ENCODE assay signal across 1 cellular context in genomic region chr11:60841797-60842687, GRCh38.
TF ChIP-seq lines count a peak whose summit lies in the region.

CCDC86 (plus strand) TSS chr11:60842113; CDS start chr11:60842125, 12 bp downstream.

TF ChIP-seq in HepG2, 621 proteins besides CTCF, POLR2A, EP300 and RAD21 (continued from another document and continues in another):
- TF ChIP-seq ZNF780A (CRISPR knock-in tag; IDR thresholded peaks at IDR 0.05) (no peak), ZNF264 (CRISPR knock-in tag; IDR thresholded peaks at IDR 0.05) (peak; percentile 63; the same call in 1 of the 2 replicates), SPEN (CRISPR knock-in tag; IDR thresholded peaks at IDR 0.05; ENCODE audit: low read depth) (peak; percentile 91), ZNF331 (CRISPR knock-in tag; IDR thresholded peaks at IDR 0.05) (peak; percentile 89), ZNF280B (CRISPR knock-in tag; IDR thresholded peaks at IDR 0.05; ENCODE audit: borderline replicate concordance) (peak; percentile 54; the same call in 1 of the 2 replicates), ATF6 (CRISPR knock-in tag; conservative IDR thresholded peaks at IDR 0.05) (no peak), SMARCE1 (IDR thresholded peaks at IDR 0.05; ENCODE audit: borderline replicate concordance) (no peak), MXD3 (CRISPR knock-in tag; IDR thresholded peaks at IDR 0.05) (peak; percentile 99), CCDC6 (CRISPR knock-in tag; IDR thresholded peaks at IDR 0.05) (peak; percentile 82; the same call in 1 of the 2 replicates), DPF2 (CRISPR knock-in tag; IDR thresholded peaks at IDR 0.05; ENCODE audit: borderline replicate concordance, low read depth) (no peak), ZNF674 (CRISPR knock-in tag; IDR thresholded peaks at IDR 0.05; ENCODE audit: low read depth) (no peak), GATA4 (IDR thresholded peaks at IDR 0.05; ENCODE audit: borderline replicate concordance, low read depth) (no peak), ZNF547 (CRISPR knock-in tag; IDR thresholded peaks at IDR 0.05) (peak; percentile 74), RNF219 (CRISPR knock-in tag; IDR thresholded peaks at IDR 0.05) (no peak), PRDM4 (CRISPR knock-in tag; IDR thresholded peaks at IDR 0.05; ENCODE audit: borderline replicate concordance) (no peak), ZSCAN31 (CRISPR knock-in tag; IDR thresholded peaks at IDR 0.05; ENCODE audit: low read depth) (peak; percentile 81; the same call in 1 of the 2 replicates), ZGPAT (CRISPR knock-in tag; IDR thresholded peaks at IDR 0.05) (peak; percentile 94), ZNF574 (CRISPR knock-in tag; IDR thresholded peaks at IDR 0.05) (peak; percentile 94), ZNF772 (CRISPR knock-in tag; IDR thresholded peaks at IDR 0.05) (peak; percentile 93), SKI (IDR thresholded peaks at IDR 0.05; ENCODE audit: partially characterized antibody) (peak; percentile 64), ZNF562 (CRISPR knock-in tag; IDR thresholded peaks at IDR 0.05; ENCODE audit: borderline replicate concordance) (no peak), ZNF660 (CRISPR knock-in tag; IDR thresholded peaks at IDR 0.05; ENCODE audit: borderline replicate concordance, low read depth) (no peak), PREB (CRISPR knock-in tag; IDR thresholded peaks at IDR 0.05) (no peak), ATF3 (CRISPR knock-in tag; IDR thresholded peaks at IDR 0.05) (0 out of 2 replicates have a peak, but pooled peaks have one; percentile 59), ZNF839 (CRISPR knock-in tag; IDR thresholded peaks at IDR 0.05; ENCODE audit: borderline replicate concordance) (no peak), SMC3 (IDR thresholded peaks at IDR 0.05; ENCODE audit: low read length) (no peak), ZNF564 (CRISPR knock-in tag; IDR thresholded peaks at IDR 0.05) (peak; percentile 72; the same call in 1 of the 2 replicates), ZMAT5 (CRISPR knock-in tag; IDR thresholded peaks at IDR 0.05; ENCODE audit: borderline replicate concordance, low read depth) (no peak), KLF9 (CRISPR knock-in tag; IDR thresholded peaks at IDR 0.05; ENCODE audit: low read depth) (no peak), ERF (CRISPR knock-in tag; IDR thresholded peaks at IDR 0.05) (peak; percentile 95), SATB2 (CRISPR knock-in tag; IDR thresholded peaks at IDR 0.05) (peak; percentile 90), SOX13 (IDR thresholded peaks at IDR 0.05) (no peak), SOX13 (CRISPR knock-in tag; conservative IDR thresholded peaks at IDR 0.05 in 1 of 2, IDR thresholded peaks at IDR 0.05 in 1 of 2) (peak in 1 of 2 experiments; percentile 73; a peak in 2 of 4 replicates), ZNF335 (CRISPR knock-in tag; IDR thresholded peaks at IDR 0.05) (0 out of 2 replicates have a peak, but pooled peaks have one; percentile 63), ZBTB44 (CRISPR knock-in tag; IDR thresholded peaks at IDR 0.05) (0 out of 2 replicates have a peak, but pooled peaks have one; percentile 18), KLF11 (CRISPR knock-in tag; IDR thresholded peaks at IDR 0.05) (peak; percentile 84; the same call in 1 of the 2 replicates), ZSCAN20 (CRISPR knock-in tag; IDR thresholded peaks at IDR 0.05; ENCODE audit: borderline replicate concordance) (no peak), ZIK1 (CRISPR knock-in tag; IDR thresholded peaks at IDR 0.05; ENCODE audit: borderline replicate concordance, low read depth) (no peak), SAFB2 (CRISPR knock-in tag; IDR thresholded peaks at IDR 0.05; ENCODE audit: borderline replicate concordance, low read depth) (no peak), NR3C1 (CRISPR knock-in tag; IDR thresholded peaks at IDR 0.05) (no peak), ZNF430 (CRISPR knock-in tag; IDR thresholded peaks at IDR 0.05) (no peak), ZNF773 (CRISPR knock-in tag; IDR thresholded peaks at IDR 0.05; ENCODE audit: borderline replicate concordance) (no peak), MTF1 (CRISPR knock-in tag; IDR thresholded peaks at IDR 0.05) (peak; percentile 78; the same call in 1 of the 2 replicates), ZNF17 (CRISPR knock-in tag; IDR thresholded peaks at IDR 0.05) (no peak), PBX2 (CRISPR knock-in tag; IDR thresholded peaks at IDR 0.05) (no peak), POGZ (CRISPR knock-in tag; IDR thresholded peaks at IDR 0.05) (peak; percentile 99), ZNF3 (CRISPR knock-in tag; IDR thresholded peaks at IDR 0.05) (no peak), POLR2G (IDR thresholded peaks at IDR 0.05; ENCODE audit: low read depth, low read length) (peak; percentile 83)
